ENCODE assay signal across 8 cellular contexts in genomic region chr5:138465288-138466057, GRCh38. TPM values are rescaled to one million over a fixed set of nuclear protein-coding genes. Genes with fewer than 3 reads are reported as not detected.
DNase-seq lines count a peak whose midpoint lies in the region; ATAC-seq and TF ChIP-seq lines count a peak whose summit lies in the region.

EGR1 (plus strand) TSS chr5:138465479; CDS start chr5:138465762, 283 bp downstream.

- H3K9me3 Mint-ChIP-seq in GM23338: peaks cover 11% of the 10 kb centered on the region; the same call in 2 of the 3 replicates
- no peaks in the 10 kb centered on the region for H3K9me3 Mint-ChIP-seq in activated T-helper 17 cell treated with anti-CD3 and anti-CD28 coated beads, Interleukin-2, amount 50 U/mL, for 72 hours
- H3K9me3 Mint-ChIP-seq in natural killer cell: no peaks in the 10 kb centered on the region

- peak within 1 kb of the TSS; percentile 95 for H3K27ac ChIP-seq in GM23338 (ENCODE audit: low read depth)
- peak within 1 kb of the TSS; percentile 57 for H3K27ac ChIP-seq in Karpas-422 (ENCODE audit: low read length)
- H3K27ac ChIP-seq in RWPE1: peak within 1 kb of the TSS; percentile 97

- H3K27me3 Mint-ChIP-seq in GM23338 (ENCODE audit: insufficient read depth, low read depth, poor library complexity) (peaks cover 44% of the 10 kb centered on the region), natural killer cell (ENCODE audit: low read depth in 2 of 2) (no peaks in the 10 kb centered on the region)
- no peaks in the 10 kb centered on the region for H3K27me3 Mint-ChIP-seq in activated T-helper 17 cell treated with anti-CD3 and anti-CD28 coated beads, Interleukin-2, amount 50 U/mL, for 72 hours

- peak within 1 kb of the TSS; percentile 78 for H3K9ac ChIP-seq in Karpas-422 (ENCODE audit: low read length)

- POLR2A ChIA-PET in RWPE1 (lab: Yijun Ruan, JAX; ENCODE audit: low non-redundant PET): interaction anchor here (0.7 to 4.0 kb wide), 13 partner anchors 20 to 1207 kb away, joined by 3 to 24 read pairs (median 4); partner anchors contain the start of genes ETF1, FAM53C and HSPA9

- H3K4me1 ChIP-seq in GM23338 (ENCODE audit: insufficient read depth) (no peaks in the 10 kb centered on the region), Karpas-422 (ENCODE audit: low read length) (peaks cover 21% of the 10 kb centered on the region)

- H3K36me3 ChIP-seq in GM23338 (ENCODE audit: insufficient read depth): 0 out of 2 replicates have a peak, but pooled peaks cover 3% of the 10 kb centered on the region
- no peaks in the 10 kb centered on the region for H3K36me3 ChIP-seq in Karpas-422 (ENCODE audit: insufficient read depth, low read length)

- ATAC-seq in GM23338 (peak; percentile 18), natural killer cell (peak; percentile 54 to 73 (median 61))
- peak; percentile 66 for ATAC-seq in activated T-helper 17 cell treated with anti-CD3 and anti-CD28 coated beads, Interleukin-2, amount 50 U/mL, for 72 hours (replicated peaks)

- H3K9me3 ChIP-seq in Karpas-422 (ENCODE audit: low read length): no peaks in the 10 kb centered on the region

- H3K4me3 Mint-ChIP-seq in GM23338 (peak within 1 kb of the TSS; percentile 84), natural killer cell (peak within 1 kb of the TSS; percentile 93)
- peak within 1 kb of the TSS; percentile 87 for H3K4me3 Mint-ChIP-seq in activated T-helper 17 cell treated with anti-CD3 and anti-CD28 coated beads, Interleukin-2, amount 50 U/mL, for 72 hours

- H3K4me3 ChIP-seq in GM23338 (peak within 1 kb of the TSS; percentile 94), Karpas-422 (ENCODE audit: low read length) (peak within 1 kb of the TSS; percentile 73), fibroblast of mammary gland (ENCODE audit: control insufficient read depth, low read depth, low read length) (peak within 1 kb of the TSS; percentile 74)

- intact Hi-C loops in natural killer cell (cut with micrococcal nuclease): loop anchor here (1.0 to 2.0 kb wide), 3 partner anchors 27 to 134 kb away; partner anchors contain the start of gene CDC25C

- H3K4me1 Mint-ChIP-seq in GM23338 (peaks cover 32% of the 10 kb centered on the region), natural killer cell (peaks cover 19 to 38% of the 10 kb centered on the region in 2 donors)
- H3K4me1 Mint-ChIP-seq in activated T-helper 17 cell treated with anti-CD3 and anti-CD28 coated beads, Interleukin-2, amount 50 U/mL, for 72 hours: peaks cover 33% of the 10 kb centered on the region

- peak within 1 kb of the TSS; percentile 96 for H3K4me2 ChIP-seq in GM23338
- peak within 1 kb of the TSS; percentile 96 for H3K4me2 ChIP-seq in Karpas-422 (ENCODE audit: low read depth, low read length, poor library complexity, severe bottlenecking)

- H3K9me2 ChIP-seq in GM23338 (ENCODE audit: insufficient read depth) (no peaks in the 10 kb centered on the region), Karpas-422 (replicated peaks; ENCODE audit: insufficient read depth, low read length) (no peaks in the 10 kb centered on the region)

- CTCF ChIA-PET in RWPE1 (lab: Yijun Ruan, JAX): interaction anchor here (0.7 to 4.9 kb wide), 9 partner anchors 16 to 82 kb away, joined by 3 to 58 read pairs (median 5); no protein-coding TSS in a partner anchor

- H4K20me1 ChIP-seq in GM23338 (replicated peaks; ENCODE audit: insufficient read depth) (peaks cover 14% of the 10 kb centered on the region; the same call in 1 of the 2 replicates), Karpas-422 (ENCODE audit: insufficient read depth, low read depth, low read length) (no peaks in the 10 kb centered on the region; the same call in 1 of the 2 replicates)

- H3K36me3 Mint-ChIP-seq in GM23338 (ENCODE audit: low read depth) (peaks cover 28% of the 10 kb centered on the region), natural killer cell (no peaks in the 10 kb centered on the region)
- peaks cover 42% of the 10 kb centered on the region for H3K36me3 Mint-ChIP-seq in activated T-helper 17 cell treated with anti-CD3 and anti-CD28 coated beads, Interleukin-2, amount 50 U/mL, for 72 hours (ENCODE audit: low read depth)

- peaks cover 26% of the 10 kb centered on the region for H3K27me3 ChIP-seq in GM23338 (ENCODE audit: insufficient read depth)
- peaks cover 4% of the 10 kb centered on the region; the same call in 1 of the 2 replicates for H3K27me3 ChIP-seq in Karpas-422 (ENCODE audit: low read length)

- H3K79me2 ChIP-seq in GM23338 (replicated peaks; ENCODE audit: insufficient read depth) (no peaks in the 10 kb centered on the region), Karpas-422 (ENCODE audit: low read length) (no peaks in the 10 kb centered on the region)

- H3K27ac Mint-ChIP-seq in GM23338 (peak within 1 kb of the TSS; percentile 78), natural killer cell (peak within 1 kb of the TSS; percentile 93 to 95)
- peak within 1 kb of the TSS; percentile 84 for H3K27ac Mint-ChIP-seq in activated T-helper 17 cell treated with anti-CD3 and anti-CD28 coated beads, Interleukin-2, amount 50 U/mL, for 72 hours

- TF ChIP-seq CTCF in GM23338 (conservative IDR thresholded peaks at IDR 0.05; ENCODE audit: low read depth in 2 of 2) (no peak), RWPE1 (conservative IDR thresholded peaks at IDR 0.05; ENCODE audit: low read depth) (no peak; the same call in 1 of the 2 replicates), fibroblast of mammary gland (conservative IDR thresholded peaks at IDR 0.05; ENCODE audit: control insufficient read depth, insufficient read depth, low read depth, low read length) (no peak), natural killer cell (IDR thresholded peaks at IDR 0.05) (peak; percentile 31)

- peaks cover 9% of the 10 kb centered on the region for H3F3A ChIP-seq in GM23338 (replicated peaks; ENCODE audit: low read depth)

- DNase-seq in EH (ENCODE audit: low read depth): peak; percentile 95
- peak; percentile 98 for DNase-seq in GM23338 (ENCODE audit: low spot score)
- peak; percentile 98 for DNase-seq in Karpas-422
- peak; percentile 97 for DNase-seq in RWPE1 (ENCODE audit: low spot score)
- DNase-seq in fibroblast of mammary gland (ENCODE audit: low read depth): peak; percentile 89
- DNase-seq in natural killer cell: peak; percentile 92
- peak; percentile 95 to 100 (median 98) for DNase-seq in stimulated activated naive CD4-positive, alpha-beta T cell (lab: John Stamatoyannopoulos, UW)

- peak within 1 kb of the TSS; percentile 82 for H2AFZ ChIP-seq in GM23338
- H2AFZ ChIP-seq in Karpas-422 (ENCODE audit: low read length): peak within 1 kb of the TSS; percentile 97

TF ChIP-seq in GM23338, 12 proteins besides CTCF, POLR2A, EP300 and RAD21 (continues in another document):
- no peak for TF ChIP-seq JUNB (IDR thresholded peaks at IDR 0.05; ENCODE audit: unreplicated experiment)
- TF ChIP-seq ETS1 (IDR thresholded peaks at IDR 0.05): 0 out of 2 replicates have a peak, but pooled peaks have one; percentile 31

RNA-seq across cellular contexts. Expression of gene EGR1, which starts in this region (rescaled TPM):
- total RNA-seq in GM23338 (2014; rRNA removed; shearing (Covaris generic)): 11.5 and 13.5 TPM in 2 replicates
- 57.1 and 60.3 TPM in 2 replicates for polyA plus RNA-seq in GM23338 (2016; fragmentation: Nextera tagmentation; extraction: Ambion mirVana)
- 0.61 and 1.7 TPM in 2 replicates for total RNA-seq in Karpas-422 (2014; rRNA removed; shearing (Covaris generic); ENCODE audit: low replicate concordance)
- 10 to 100 TPM; 14.0 to 77.6 TPM for total RNA-seq in activated T-helper 17 cell treated with anti-CD3 and anti-CD28 coated beads, Interleukin-2, amount 50 U/mL, for 72 hours
- total RNA-seq in natural killer cell: 100 to 1,000 TPM in 1 of 3 donors, 10 to 100 TPM in 2; 52.1 to 137 (median 84.8) TPM

Comparison
In these comparisons a context has a peak if more than half of its experiments do, and no peak if none do; other contexts are left out.
1. Peak in every context shown above with its lines: DNase-seq, ATAC-seq, H3K4me3 ChIP-seq and H3K27ac ChIP-seq.